ENCODE assay signal across 16 cellular contexts in the genomic region with DNA sequence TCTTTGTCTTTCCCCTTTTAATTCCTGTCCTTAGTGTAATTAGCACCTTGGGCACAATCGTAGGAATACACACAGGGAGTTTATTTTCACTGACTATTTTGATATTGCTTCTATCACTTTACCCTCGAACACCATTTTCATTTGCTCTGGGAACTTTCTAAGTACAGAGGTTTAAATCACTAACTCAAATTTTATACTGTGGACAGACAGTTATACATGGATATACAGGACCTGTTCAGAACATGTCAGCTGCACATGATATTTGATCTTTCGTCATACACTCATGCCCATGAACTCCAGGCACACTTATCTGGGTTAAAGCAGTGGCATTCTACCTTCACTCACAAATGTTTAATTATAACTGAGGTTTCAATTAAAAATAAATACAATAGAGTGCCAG.
"Had no signal": no experiment of that assay in that cellular context is flagged by ENCODE, and none has a peak within 500 bp of the region (broad histone marks: within the 10 kb centered on the region; RNA-seq: fewer than 3 reads in every experiment).

No MANE protein-coding gene starts in this region.

- H3K27ac Mint-ChIP-seq: naive thymus-derived CD4-positive, alpha-beta T cell; nephron progenitor cell had no signal

- H3K36me3 ChIP-seq: colonic mucosa, heart left ventricle, ovary, right atrium auricular region, sigmoid colon, stomach had no signal

- H3K4me3 Mint-ChIP-seq: naive thymus-derived CD4-positive, alpha-beta T cell; nephron progenitor cell had no signal

- DNase-seq: colonic mucosa; dermis blood vessel endothelial cell; effector CD8-positive, alpha-beta T cell; heart left ventricle; hippocampal formation; naive thymus-derived CD4-positive, alpha-beta T cell; nephron progenitor cell; nucleus accumbens; ovary; sigmoid colon; stimulated activated naive CD4-positive, alpha-beta T cell; stomach; substantia nigra; trophoblast cell had no signal

- H3K27me3 ChIP-seq: ovary, right atrium auricular region, sigmoid colon, stomach had no signal

- H3K9me3 Mint-ChIP-seq: nephron progenitor cell had no signal

- ATAC-seq: heart left ventricle; naive thymus-derived CD4-positive, alpha-beta T cell had no signal

- H3K9me3 ChIP-seq: colonic mucosa, heart left ventricle, ovary, right atrium auricular region, sigmoid colon, stomach had no signal

- H3K4me1 ChIP-seq: colonic mucosa, heart left ventricle, right atrium auricular region, sigmoid colon, stomach had no signal

- H3K4me1 Mint-ChIP-seq: naive thymus-derived CD4-positive, alpha-beta T cell had no signal

- H3K27ac ChIP-seq: colonic mucosa, heart left ventricle, ovary, right atrium auricular region, sigmoid colon, skin epidermis, stomach had no signal

- H3K36me3 Mint-ChIP-seq: naive thymus-derived CD4-positive, alpha-beta T cell had no signal

- H3K4me3 ChIP-seq: colonic mucosa, heart left ventricle, ovary, right atrium auricular region, sigmoid colon, skin epidermis, stomach had no signal
